In the genomic region with DNA sequence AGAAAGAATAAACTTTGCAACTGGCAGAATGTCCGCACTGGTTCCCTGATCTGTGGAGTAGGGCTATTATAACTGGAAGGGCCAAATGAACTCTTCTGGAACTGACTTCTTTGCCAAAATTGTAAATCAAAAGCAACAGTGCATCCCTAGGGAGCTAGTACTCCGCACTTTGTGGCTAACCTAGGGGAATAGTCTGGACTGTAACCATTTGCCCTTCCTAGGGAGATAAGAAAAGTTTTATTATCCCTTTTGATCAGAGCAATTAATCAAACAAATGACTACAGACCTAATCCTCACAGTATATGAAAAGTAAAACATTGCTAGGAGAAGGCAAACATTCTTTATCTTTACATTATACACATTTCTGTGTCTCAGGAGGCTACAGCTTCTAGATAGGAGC, we compare ENCODE assay signal across 18 cellular contexts. TPM values are rescaled to one million over a fixed set of nuclear protein-coding genes. Genes with fewer than 3 reads are reported as not detected.
DNase-seq lines count a peak whose midpoint lies in the region; ATAC-seq and TF ChIP-seq lines count a peak whose summit lies in the region.
"Had no signal": no experiment of that assay in that cellular context is flagged by ENCODE, and none has a peak within 500 bp of the region (broad histone marks: within the 10 kb centered on the region; RNA-seq: fewer than 3 reads in every experiment).

No MANE protein-coding gene starts in this region.

- H3K4me2 ChIP-seq in BLaER1: peak overlapping the region; percentile 68

- no peaks in the 10 kb centered on the region for H3K36me3 Mint-ChIP-seq in nephron (ENCODE audit: low read depth)
- H3K36me3 Mint-ChIP-seq: CD8-positive, alpha-beta T cell; IgD-negative memory B cell had no signal

- H3K27ac Mint-ChIP-seq in nephron: peak overlapping the region in 2 of 3 experiments; percentile 43 to 80
- H3K27ac Mint-ChIP-seq: CD8-positive, alpha-beta T cell; IgD-negative memory B cell had no signal

- H3K27me3 ChIP-seq in BLaER1: no peaks in the 10 kb centered on the region

- TF ChIP-seq CTCF in nephron (IDR thresholded peaks at IDR 0.05; ENCODE audit: unreplicated experiment in 3 of 3) (no peak), foreskin fibroblast (IDR thresholded peaks at IDR 0.05; ENCODE audit: low read depth, low read length) (no peak)

- DNase-seq in A172 (ENCODE audit: low spot score): peak; percentile 35
- no peak for DNase-seq in HEK293T (ENCODE audit: extremely low spot score)
- no peak for DNase-seq in foreskin fibroblast
- DNase-seq: ACHN; AML-193; Calu3; CD8-positive, alpha-beta T cell; DMS79 treated with DMSO at 0.1 percent for 48 hours; GF-D8; GM23248; HCEC 1CT; KBM-7 had no signal

- ATAC-seq in HG03571 (IDR thresholded peaks at IDR 0.05; ENCODE audit: unreplicated experiment) (no peak), GM18858 (IDR thresholded peaks at IDR 0.05; ENCODE audit: unreplicated experiment) (no peak)
- ATAC-seq: CD8-positive, alpha-beta T cell; HepG2 had no signal

- no peak overlapping the region for H3K4me3 Mint-ChIP-seq in nephron
- H3K4me3 Mint-ChIP-seq: CD8-positive, alpha-beta T cell; IgD-negative memory B cell had no signal

- no peaks in the 10 kb centered on the region for H4K20me1 ChIP-seq in BLaER1

- no peak overlapping the region for H3K9ac ChIP-seq in BLaER1
- H3K9ac ChIP-seq: GM23248 had no signal

- no peaks in the 10 kb centered on the region for H3K9me3 Mint-ChIP-seq in nephron
- H3K9me3 Mint-ChIP-seq: CD8-positive, alpha-beta T cell; IgD-negative memory B cell had no signal

- POLR2A ChIA-PET in HEK293T (lab: Yijun Ruan, JAX): no interaction called here

- peaks cover 36% of the 10 kb centered on the region for H3K27me3 Mint-ChIP-seq in nephron (ENCODE audit: low read depth)

- no peaks in the 10 kb centered on the region for H3K36me3 ChIP-seq in BLaER1

- CTCF ChIA-PET in HEK293T (lab: Yijun Ruan, JAX): no interaction called here

- H3K9me3 ChIP-seq in BLaER1: 0 out of 2 replicates have a peak, but pooled peaks cover 8% of the 10 kb centered on the region

- H3K4me1 Mint-ChIP-seq in nephron: peaks cover 22% of the 10 kb centered on the region

- peaks cover 84% of the 10 kb centered on the region for H3K4me1 ChIP-seq in BLaER1

- H3K4me3 ChIP-seq in BLaER1: no peak overlapping the region; the same call in 1 of the 2 replicates
- H3K4me3 ChIP-seq in foreskin fibroblast (ENCODE audit: low read depth in 1 of 2, low read length in 2 of 2): no peak overlapping the region
- H3K4me3 ChIP-seq: GM23248 had no signal

- no peak overlapping the region for H3K27ac ChIP-seq in BLaER1
- H3K27ac ChIP-seq: GM23248 had no signal

TF ChIP-seq in HEK293T, 16 proteins besides CTCF, POLR2A, EP300 and RAD21:
- TF ChIP-seq, protein P1, sequence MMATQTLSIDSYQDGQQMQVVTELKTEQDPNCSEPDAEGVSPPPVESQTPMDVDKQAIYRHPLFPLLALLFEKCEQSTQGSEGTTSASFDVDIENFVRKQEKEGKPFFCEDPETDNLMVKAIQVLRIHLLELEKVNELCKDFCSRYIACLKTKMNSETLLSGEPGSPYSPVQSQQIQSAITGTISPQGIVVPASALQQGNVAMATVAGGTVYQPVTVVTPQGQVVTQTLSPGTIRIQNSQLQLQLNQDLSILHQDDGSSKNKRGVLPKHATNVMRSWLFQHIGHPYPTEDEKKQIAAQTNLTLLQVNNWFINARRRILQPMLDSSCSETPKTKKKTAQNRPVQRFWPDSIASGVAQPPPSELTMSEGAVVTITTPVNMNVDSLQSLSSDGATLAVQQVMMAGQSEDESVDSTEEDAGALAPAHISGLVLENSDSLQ (IDR thresholded peaks at IDR 0.05): peak; percentile 66
- TF ChIP-seq FOXK2 (IDR thresholded peaks at IDR 0.05) (no peak), TARDBP (IDR thresholded peaks at IDR 0.05) (no peak), SUZ12 (IDR thresholded peaks at IDR 0.05) (no peak), ARNT (IDR thresholded peaks at IDR 0.05) (no peak)

RNA-seq across cellular contexts. Expression of a gene that starts 45.6 kb away (rescaled TPM):
- total RNA-seq in A172 (2014; rRNA removed; shearing (Covaris generic)): not detected in 2 replicates
- total RNA-seq: CD8-positive, alpha-beta T cell; HepG2 had no signal
